ENCODE assay signal across 9 cellular contexts in the genomic region with DNA sequence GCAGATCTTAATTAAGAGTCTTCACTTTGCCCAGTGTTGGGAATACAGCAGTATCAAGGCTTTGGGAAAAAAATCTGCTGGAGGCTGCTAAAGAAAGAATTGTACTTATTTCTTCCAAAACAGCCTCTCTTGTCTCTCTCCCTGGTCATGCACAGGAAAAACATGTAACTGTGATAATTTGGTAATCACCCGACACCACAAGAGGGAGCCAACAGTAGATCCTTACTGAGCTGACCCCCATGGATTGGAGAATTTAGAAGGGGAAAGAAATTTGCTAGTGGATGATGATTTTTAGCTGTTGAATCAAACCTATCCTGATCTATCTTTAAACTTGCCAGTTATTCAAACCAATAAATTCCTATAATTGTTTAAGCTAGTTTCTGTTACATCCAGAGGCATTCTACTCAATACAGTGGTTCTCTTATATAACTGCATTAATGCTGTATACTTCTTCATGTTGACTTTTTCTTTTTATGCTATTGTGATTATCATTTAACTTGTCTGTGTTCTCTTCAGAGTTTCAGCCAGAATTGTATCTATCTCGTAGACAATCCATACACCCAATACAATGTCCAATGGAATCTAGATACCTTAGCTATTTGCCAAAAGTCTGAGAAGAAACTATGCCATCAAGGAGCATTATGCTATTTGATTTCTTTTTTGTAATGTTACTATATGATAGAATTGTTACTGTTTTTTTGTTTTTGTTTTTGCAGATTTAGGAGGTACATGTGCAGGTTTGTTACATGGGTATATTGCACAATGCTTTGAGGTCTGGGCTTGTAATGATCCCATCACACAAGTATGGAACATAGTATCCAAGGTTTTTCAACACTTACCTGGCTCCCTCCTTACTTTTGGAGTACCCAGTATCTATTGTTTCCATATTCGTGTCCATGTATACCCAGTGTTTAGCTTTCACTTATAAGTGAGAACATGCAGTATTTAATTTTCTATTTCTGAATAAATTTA. TPM values are rescaled to one million over a fixed set of nuclear protein-coding genes. Genes with fewer than 3 reads are reported as not detected.
DNase-seq lines count a peak whose midpoint lies in the region; ATAC-seq and TF ChIP-seq lines count a peak whose summit lies in the region.
"Had no signal": no experiment of that assay in that cellular context is flagged by ENCODE, and none has a peak within 500 bp of the region (broad histone marks: within the 10 kb centered on the region; RNA-seq: fewer than 3 reads in every experiment).

No MANE protein-coding gene starts in this region.

- H3K27me3 ChIP-seq in GM23248 (replicated peaks; ENCODE audit: insufficient read depth), result peaks cover 11% of the 10 kb centered on the region
- H3K27me3 ChIP-seq in Loucy (ENCODE audit: insufficient read depth, low read length, poor library complexity, severe bottlenecking), result no peaks in the 10 kb centered on the region
- H3K27me3 ChIP-seq in psoas muscle (ENCODE audit: insufficient read depth in 3 of 3, low read length in 2 of 3), result no peaks in the 10 kb centered on the region

- intact Hi-C loops in psoas muscle (cut with DNase I), result loop anchor here in 1 of 2 donors (10.0 kb wide), 1 partner anchor 144 kb away; no protein-coding TSS in a partner anchor

- H3K27ac ChIP-seq in GM23248 (no peak overlapping the region), psoas muscle (no peak overlapping the region)

- H3K27me3 Mint-ChIP-seq in activated naive CD8-positive, alpha-beta T cell treated with anti-CD3 and anti-CD28 coated beads, Interleukin-2, amount 50 U/mL, for 24 hours, result peaks cover 11% of the 10 kb centered on the region
- H3K27me3 Mint-ChIP-seq in activated naive CD8-positive, alpha-beta T cell treated with anti-CD3 and anti-CD28 coated beads for 36 hours, result peaks cover 14% of the 10 kb centered on the region
- H3K27me3 Mint-ChIP-seq: dendritic cell treated with granulocyte-macrophage colony-stimulating factor and Interleukin-4, amounts not matched to agents 40 ng/mL and 50 ng/mL, for 4 days had no signal

- H3K9me3 ChIP-seq in GM23248 (ENCODE audit: low read depth) (no peaks in the 10 kb centered on the region), Loucy (ENCODE audit: insufficient read depth, low read depth, low read length) (no peaks in the 10 kb centered on the region), psoas muscle (no peaks in the 10 kb centered on the region)

- no peaks in the 10 kb centered on the region for H3K36me3 Mint-ChIP-seq in activated naive CD8-positive, alpha-beta T cell treated with anti-CD3 and anti-CD28 coated beads, Interleukin-2, amount 50 U/mL, for 24 hours (ENCODE audit: low read depth)
- H3K36me3 Mint-ChIP-seq in activated naive CD8-positive, alpha-beta T cell treated with anti-CD3 and anti-CD28 coated beads for 36 hours, result no peaks in the 10 kb centered on the region

- 5 to 9% methylated on average over 3 of the region's 3 CpGs for WGBS in GM23248 (ENCODE audit: low coverage in 1 of 2, low lambda C conversion rate in 2 of 2, missing lambda C conversion rate in 2 of 2), 2 experiments
- WGBS in psoas muscle, 3 donors, result 18 to 33% (median 26%) methylated on average over 3 of the region's 3 CpGs

- H3F3A ChIP-seq in GM23248 (ENCODE audit: insufficient read depth) (no peaks in the 10 kb centered on the region), Loucy (ENCODE audit: low read depth) (no peaks in the 10 kb centered on the region)

- H3K79me2 ChIP-seq in GM23248 (ENCODE audit: insufficient read depth) (no peaks in the 10 kb centered on the region), Loucy (ENCODE audit: insufficient read depth, low read length) (no peaks in the 10 kb centered on the region)

- H3K4me3 ChIP-seq in GM23248 (no peak overlapping the region), Loucy (ENCODE audit: low read length, poor library complexity, severe bottlenecking) (no peak overlapping the region), psoas muscle (no peak overlapping the region)

- H3K36me3 ChIP-seq in GM23248 (ENCODE audit: low read depth), result no peaks in the 10 kb centered on the region
- no peaks in the 10 kb centered on the region for H3K36me3 ChIP-seq in Loucy (ENCODE audit: insufficient read depth, low read length)
- H3K36me3 ChIP-seq in psoas muscle (ENCODE audit: insufficient read depth in 1 of 2, low read depth in 1 of 2), result no peaks in the 10 kb centered on the region

- H3K4me1 ChIP-seq in GM23248 (ENCODE audit: insufficient read depth) (no peaks in the 10 kb centered on the region), Loucy (ENCODE audit: insufficient read depth, low read length, poor library complexity, severe bottlenecking) (no peaks in the 10 kb centered on the region), psoas muscle (no peaks in the 10 kb centered on the region)

- H3K27ac Mint-ChIP-seq in activated naive CD8-positive, alpha-beta T cell treated with anti-CD3 and anti-CD28 coated beads, Interleukin-2, amount 50 U/mL, for 24 hours, result no peak overlapping the region
- H3K27ac Mint-ChIP-seq in activated naive CD8-positive, alpha-beta T cell treated with anti-CD3 and anti-CD28 coated beads for 36 hours, result no peak overlapping the region
- H3K27ac Mint-ChIP-seq: dendritic cell treated with granulocyte-macrophage colony-stimulating factor and Interleukin-4, amounts not matched to agents 40 ng/mL and 50 ng/mL, for 4 days had no signal

- in situ Hi-C loops in GM23248 (cut with MboI), result no loop called here

- no peaks in the 10 kb centered on the region for H3K4me1 Mint-ChIP-seq in activated naive CD8-positive, alpha-beta T cell treated with anti-CD3 and anti-CD28 coated beads, Interleukin-2, amount 50 U/mL, for 24 hours
- H3K4me1 Mint-ChIP-seq in activated naive CD8-positive, alpha-beta T cell treated with anti-CD3 and anti-CD28 coated beads for 36 hours, result no peaks in the 10 kb centered on the region

- H3K9ac ChIP-seq in GM23248 (no peak overlapping the region), Loucy (ENCODE audit: low read depth, low read length, poor library complexity, severe bottlenecking) (no peak overlapping the region)

- H4K20me1 ChIP-seq in GM23248 (ENCODE audit: insufficient read depth) (no peaks in the 10 kb centered on the region), Loucy (ENCODE audit: insufficient read depth, low read length, poor library complexity, severe bottlenecking) (no peaks in the 10 kb centered on the region)

- TF ChIP-seq CTCF in Loucy (conservative IDR thresholded peaks at IDR 0.05; ENCODE audit: low read length), result peak; percentile 89
- TF ChIP-seq CTCF in psoas muscle (IDR thresholded peaks at IDR 0.05), result peak; percentile 65

- H2AFZ ChIP-seq in GM23248, result no peak overlapping the region
- no peak overlapping the region for H2AFZ ChIP-seq in Loucy (ENCODE audit: low read length)

- no peak for DNase-seq in activated naive CD8-positive, alpha-beta T cell treated with anti-CD3 and anti-CD28 coated beads, Interleukin-2, amount 50 U/mL, for 24 hours
- DNase-seq in activated naive CD8-positive, alpha-beta T cell treated with anti-CD3 and anti-CD28 coated beads for 36 hours, result no peak
- DNase-seq in GM23248, result peak; percentile 51
- DNase-seq in SKM-1 treated with dmso at 0.1 percent for 144 hours (lab: John Stamatoyannopoulos, UW; ENCODE audit: unreplicated experiment), result peak; percentile 38
- peak; percentile 66 for DNase-seq in foreskin melanocyte
- no peak for DNase-seq in psoas muscle
- DNase-seq in UCSD-AML1 (lab: John Stamatoyannopoulos, UW; ENCODE audit: unreplicated experiment), result no peak

- no peak overlapping the region for H3K4me3 Mint-ChIP-seq in activated naive CD8-positive, alpha-beta T cell treated with anti-CD3 and anti-CD28 coated beads, Interleukin-2, amount 50 U/mL, for 24 hours
- no peak overlapping the region for H3K4me3 Mint-ChIP-seq in activated naive CD8-positive, alpha-beta T cell treated with anti-CD3 and anti-CD28 coated beads for 36 hours
- H3K4me3 Mint-ChIP-seq: dendritic cell treated with granulocyte-macrophage colony-stimulating factor and Interleukin-4, amounts not matched to agents 40 ng/mL and 50 ng/mL, for 4 days had no signal

- H3K4me2 ChIP-seq in GM23248 (ENCODE audit: unreplicated experiment) (no peak overlapping the region), Loucy (ENCODE audit: low read depth, low read length, poor library complexity, severe bottlenecking) (no peak overlapping the region)

- no peaks in the 10 kb centered on the region for H3K9me2 ChIP-seq in GM23248 (ENCODE audit: insufficient read depth)
- H3K9me2 ChIP-seq in Loucy (replicated peaks; ENCODE audit: low read depth, low read length), result no peaks in the 10 kb centered on the region

- peak; percentile 46 for ATAC-seq in activated naive CD8-positive, alpha-beta T cell treated with anti-CD3 and anti-CD28 coated beads, Interleukin-2, amount 50 U/mL, for 24 hours
- peak in 2 of 4 donors; percentile 70 for ATAC-seq in psoas muscle

- no peaks in the 10 kb centered on the region for H3K9me3 Mint-ChIP-seq in activated naive CD8-positive, alpha-beta T cell treated with anti-CD3 and anti-CD28 coated beads, Interleukin-2, amount 50 U/mL, for 24 hours
- no peaks in the 10 kb centered on the region for H3K9me3 Mint-ChIP-seq in activated naive CD8-positive, alpha-beta T cell treated with anti-CD3 and anti-CD28 coated beads for 36 hours
- H3K9me3 Mint-ChIP-seq: dendritic cell treated with granulocyte-macrophage colony-stimulating factor and Interleukin-4, amounts not matched to agents 40 ng/mL and 50 ng/mL, for 4 days had no signal

RNA-seq across cellular contexts. Expression of a gene that starts 31.3 kb away (rescaled TPM):
- not detected for total RNA-seq in activated naive CD8-positive, alpha-beta T cell treated with anti-CD3 and anti-CD28 coated beads for 36 hours
- not detected in 2 replicates for total RNA-seq in GM23248 (2014; rRNA removed; shearing (Covaris generic))
- polyA plus RNA-seq in GM23248 (2016; fragmentation: Nextera tagmentation; extraction: Ambion mirVana) (not detected in 2 replicates), psoas muscle (not detected)
- total RNA-seq in psoas muscle, result not detected

RNA-seq across cellular contexts. Expression of a gene that starts 47.2 kb away (rescaled TPM):
- 100 to 1,000 TPM; 101 to 104 TPM for total RNA-seq in activated naive CD8-positive, alpha-beta T cell treated with anti-CD3 and anti-CD28 coated beads for 36 hours
- 37.5 and 64.9 TPM in 2 replicates for total RNA-seq in GM23248 (2014; rRNA removed; shearing (Covaris generic))
- polyA plus RNA-seq in GM23248 (2016; fragmentation: Nextera tagmentation; extraction: Ambion mirVana) (114 and 116 TPM in 2 replicates), psoas muscle (10 to 100 TPM; 33.1 to 43.1 (median 36.2) TPM)
- total RNA-seq in psoas muscle, result 10 to 100 TPM; 39.9 to 48.5 (median 41.9) TPM

Comparison
In these comparisons a context has a peak if more than half of its experiments do, and no peak if none do; other contexts are left out.
1. DNase-seq: peak in GM23248 (single experiment), SKM-1 treated with dmso at 0.1 percent for 144 hours (single experiment) and foreskin melanocyte (single experiment); none in activated naive CD8-positive, alpha-beta T cell treated with anti-CD3 and anti-CD28 coated beads, Interleukin-2, amount 50 U/mL, for 24 hours (single experiment), activated naive CD8-positive, alpha-beta T cell treated with anti-CD3 and anti-CD28 coated beads for 36 hours (single experiment), psoas muscle (0 of 2) and UCSD-AML1 (single experiment).